8 cellular contexts compared by ENCODE assay signal in the genomic region with DNA sequence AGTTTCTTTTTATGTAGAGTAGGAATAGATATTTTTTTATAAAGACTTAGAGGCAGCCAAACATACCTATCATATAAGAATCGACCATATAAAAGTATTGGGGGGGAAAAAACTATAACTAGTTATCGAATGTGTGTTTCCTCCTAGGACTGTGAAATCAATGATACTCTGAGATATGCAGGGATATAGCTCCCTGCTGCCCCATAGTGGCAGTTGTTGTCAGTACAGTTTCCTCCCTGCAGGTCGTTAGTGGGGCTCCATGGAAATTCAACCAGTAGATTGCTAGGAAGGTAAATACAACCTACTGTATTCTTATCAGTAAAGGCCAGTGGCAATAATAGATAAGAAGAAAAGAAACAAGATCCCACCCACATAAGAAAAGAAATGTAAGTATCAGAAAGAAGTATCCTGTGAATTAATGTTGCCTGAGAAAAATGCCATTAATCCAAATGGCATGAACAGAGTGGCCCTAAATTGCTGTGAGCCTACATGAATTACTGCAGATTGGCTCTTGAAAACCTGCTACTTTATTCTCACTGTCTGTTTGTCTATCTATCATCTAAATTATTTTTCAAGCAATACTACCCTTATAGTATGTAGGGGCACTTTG.
DNase-seq lines count a peak whose midpoint lies in the region; ATAC-seq, FAIRE-seq and TF ChIP-seq lines count a peak whose summit lies in the region.

No MANE protein-coding gene starts in this region.

- peak; percentile 53 for TF ChIP-seq RAD21 in GM12878 (IDR thresholded peaks at IDR 0.05; ENCODE audit: insufficient read depth, low read depth, low read length)

- SMC1A ChIA-PET in GM12878 (lab: Charles Lee; ENCODE audit: uncharacterized antibody, unreplicated experiment), result interaction anchor here (0.6 to 1.6 kb wide), 10 partner anchors 8 to 1111 kb away, joined by 3 to 4 read pairs (median 3); no protein-coding TSS in a partner anchor

- TF ChIP-seq POLR2A in GM12878 (IDR thresholded peaks at IDR 0.05; ENCODE audit: low read depth, low read length), result no peak

- FAIRE-seq in GM12878 (lab: Jason Lieb, UNC), result no peak
- no peak for FAIRE-seq in frontal cortex (lab: Jason Lieb, UNC)

- H3K27ac ChIP-seq in GM12878 (ENCODE audit: control insufficient read depth, insufficient read depth) (no peak overlapping the region), lower lobe of right lung (no peak overlapping the region)

- H3K27me3 ChIP-seq in GM12878 (replicated peaks in 1 of 2; ENCODE audit: control insufficient read depth in 2 of 2, insufficient read depth in 2 of 2, low read length in 1 of 2) (no peaks in the 10 kb centered on the region), lower lobe of right lung (ENCODE audit: low read depth) (no peaks in the 10 kb centered on the region)

- H3K4me1 ChIP-seq in GM12878 (ENCODE audit: control insufficient read depth, insufficient read depth, low read length) (no peaks in the 10 kb centered on the region), lower lobe of right lung (no peaks in the 10 kb centered on the region)

- CTCF ChIA-PET in GM12878 (lab: Yijun Ruan, JAX), result interaction anchor here (0.6 to 3.7 kb wide), 16 partner anchors 9 to 1111 kb away, joined by 3 to 23 read pairs (median 4); no protein-coding TSS in a partner anchor

- in situ Hi-C loops in GM12878 (cut with MboI), result loop anchor here (10.0 kb wide), 1 partner anchor 460 kb away; no protein-coding TSS in a partner anchor

- POLR2A ChIA-PET in GM12878 (lab: Charles Lee), result no interaction called here

- RAD21 ChIA-PET in GM12878 (lab: Charles Lee; ENCODE audit: unreplicated experiment), result interaction anchor here (1.0 to 2.9 kb wide), 3 partner anchors 9 to 460 kb away, joined by 3 to 6 read pairs (median 3); no protein-coding TSS in a partner anchor

- H3K79me2 ChIP-seq in GM12878 (ENCODE audit: control insufficient read depth, insufficient read depth, low read length), result no peaks in the 10 kb centered on the region

- H3K4me2 ChIP-seq in GM12878 (ENCODE audit: control insufficient read depth, insufficient read depth), result no peak overlapping the region

- no peaks in the 10 kb centered on the region for H3K36me3 ChIP-seq in GM12878 (ENCODE audit: control insufficient read depth in 2 of 2, insufficient read depth in 2 of 2, low read length in 1 of 2)
- no peaks in the 10 kb centered on the region for H3K36me3 ChIP-seq in lower lobe of right lung

- ATAC-seq in GM19372 (IDR thresholded peaks at IDR 0.05; ENCODE audit: low read depth, unreplicated experiment), result peak; percentile 95
- ATAC-seq in HG03175 (IDR thresholded peaks at IDR 0.05; ENCODE audit: unreplicated experiment), result peak; percentile 94
- peak; percentile 92 for ATAC-seq in GM12878
- peak in 1 of 2 donors; percentile 64 for ATAC-seq in lower lobe of right lung

- DNase-seq in EL (peak; percentile 65), OCI-M2 (lab: John Stamatoyannopoulos, UW; ENCODE audit: unreplicated experiment) (peak; percentile 1), GM12878 (ENCODE audit: low read depth, low spot score) (no peak), lower lobe of right lung (no peak), DMS79 (lab: John Stamatoyannopoulos, UW) (no peak), frontal cortex (ENCODE audit: low spot score in 2 of 2) (no peak)

- no TSS peak for BruUV-seq in GM12878 (replicated peaks; lab: Mats Ljungman, UMichigan)

- no peak for TF ChIP-seq EP300 in GM12878 (IDR thresholded peaks at IDR 0.05; ENCODE audit: borderline replicate concordance in 1 of 2, control insufficient read depth in 1 of 2, low read depth in 2 of 2, low read length in 2 of 2)

- H4K20me1 ChIP-seq in GM12878 (ENCODE audit: control insufficient read depth, insufficient read depth), result no peaks in the 10 kb centered on the region

- no peaks in the 10 kb centered on the region for H3K9me3 ChIP-seq in GM12878 (replicated peaks; ENCODE audit: control insufficient read depth, insufficient read depth, low read length)
- no peaks in the 10 kb centered on the region for H3K9me3 ChIP-seq in lower lobe of right lung

- intact Hi-C loops in GM12878 (cut with micrococcal nuclease; ENCODE audit: unreplicated experiment), result loop anchor here (1.0 to 10.0 kb wide), 2 partner anchors 462 to 1110 kb away; no protein-coding TSS in a partner anchor
- intact Hi-C loops in lower lobe of right lung (cut with DNase I), result no loop called here

- no peak overlapping the region for H3K9ac ChIP-seq in GM12878 (ENCODE audit: control insufficient read depth, insufficient read depth, low read length)

- peak; percentile 60 to 68 (median 63) for TF ChIP-seq CTCF in GM12878 (IDR thresholded peaks at IDR 0.05 in 2 of 3, conservative IDR thresholded peaks at IDR 0.05 in 1 of 3; ENCODE audit: control insufficient read depth in 2 of 3, extremely low read depth in 1 of 3, insufficient read depth in 1 of 3, low read depth in 3 of 3, low read length in 3 of 3)
- peak; percentile 63 for TF ChIP-seq CTCF in lower lobe of right lung (IDR thresholded peaks at IDR 0.05)

- WGBS in GM12878 (ENCODE audit: insufficient coverage, insufficient replicate concordance, low lambda C conversion rate, missing lambda C conversion rate), result 8% methylated on average over 3 of the region's 3 CpGs

- no peak overlapping the region for H2AFZ ChIP-seq in GM12878 (ENCODE audit: control insufficient read depth, low read depth, low read length)

- H3K4me3 ChIP-seq in GM12878, result no peak overlapping the region
- no peak overlapping the region for H3K4me3 ChIP-seq in lower lobe of right lung

TF ChIP-seq in GM12878, 131 proteins besides CTCF, POLR2A, EP300 and RAD21:
- peak; percentile 49; the same call in 1 of the 2 replicates for TF ChIP-seq SMC3 (IDR thresholded peaks at IDR 0.05; ENCODE audit: borderline replicate concordance, low read length)
- TF ChIP-seq FOXK2 (IDR thresholded peaks at IDR 0.05), result no peak

Comparison
In these comparisons a context has a peak if more than half of its experiments do, and no peak if none do; other contexts are left out.
1. DNase-seq: peak in EL (single experiment) and OCI-M2 (single experiment); none in GM12878 (single experiment), lower lobe of right lung (single experiment), DMS79 (single experiment) and frontal cortex (0 of 2).